ENCODE assay signal across 12 cellular contexts in genomic region chr12:124563809-124564208, GRCh38. TPM values are rescaled to one million over a fixed set of nuclear protein-coding genes. Genes with fewer than 3 reads are reported as not detected.
DNase-seq lines count a peak whose midpoint lies in the region; ATAC-seq, FAIRE-seq and TF ChIP-seq lines count a peak whose summit lies in the region.
"Had no signal": no experiment of that assay in that cellular context is flagged by ENCODE, and none has a peak within 500 bp of the region (broad histone marks: within the 10 kb centered on the region; RNA-seq: fewer than 3 reads in every experiment).

No MANE protein-coding gene starts in this region.

- intact Hi-C loops in right cardiac atrium (cut with DNase I): loop anchor here (5.0 to 10.0 kb wide), 5 partner anchors 37 to 201 kb away; no protein-coding TSS in a partner anchor
- intact Hi-C loops in heart right ventricle (cut with DNase I): loop anchor here in 8 of 10 donors (5.0 to 10.0 kb wide), 10 partner anchors 49 to 509 kb away; no protein-coding TSS in a partner anchor
- intact Hi-C loops in GM12878 (cut with micrococcal nuclease; ENCODE audit: unreplicated experiment): loop anchor here (10.0 kb wide), 1 partner anchor 351 kb away; the partner anchor contains the start of gene UBC
- intact Hi-C loops in uterus (cut with DNase I; ENCODE audit: low total_unique reads): loop anchor here (10.0 kb wide), 1 partner anchor 201 kb away; no protein-coding TSS in a partner anchor
- intact Hi-C loops in posterior vena cava (cut with DNase I): loop anchor here (1.0 to 10.0 kb wide), 4 partner anchors 34 to 527 kb away; no protein-coding TSS in a partner anchor
- intact Hi-C loops in activated T-helper 2 cell treated with anti-CD3 and anti-CD28 coated beads, Interferon-gamma antibody, Interleukin-2, Interleukin-4, amounts not matched to agents 10 μg/mL and 5 μg/mL and 100 μg/mL, durations not matched to agents 14 hours and 24 hours and 36 hours (cut with micrococcal nuclease): loop anchor here (10.0 kb wide), 1 partner anchor 179 kb away; no protein-coding TSS in a partner anchor

- WGBS in right cardiac atrium: 84% methylated on average over 10 of the region's 10 CpGs
- 91 to 93% methylated on average over 10 of the region's 10 CpGs for WGBS in heart right ventricle, 2 donors
- WGBS in GM12878 (ENCODE audit: insufficient coverage, insufficient replicate concordance, low lambda C conversion rate, missing lambda C conversion rate): 94% methylated on average over 10 of the region's 10 CpGs

- peaks cover 85% of the 10 kb centered on the region for H3K79me2 ChIP-seq in GM12878 (ENCODE audit: control insufficient read depth, insufficient read depth, low read length)

- H3K9ac ChIP-seq in GM12878 (ENCODE audit: control insufficient read depth, insufficient read depth, low read length) (peak overlapping the region; percentile 46; the same call in 1 of the 2 replicates), muscle layer of colon (ENCODE audit: low read length) (no peak overlapping the region)

- H3K4me1 ChIP-seq in right cardiac atrium (ENCODE audit: control insufficient read depth, insufficient read depth, low read length): peaks cover 4% of the 10 kb centered on the region
- H3K4me1 ChIP-seq in heart right ventricle: peaks cover 15 to 81% (median 67%) of the 10 kb centered on the region in 9 donors
- H3K4me1 ChIP-seq in GM12878 (ENCODE audit: control insufficient read depth, insufficient read depth, low read length): peaks cover 33% of the 10 kb centered on the region
- peaks cover 62% of the 10 kb centered on the region for H3K4me1 ChIP-seq in muscle layer of colon (ENCODE audit: insufficient read depth, low read length)
- H3K4me1 ChIP-seq in uterus: peaks cover 0 to 16% of the 10 kb centered on the region in 2 donors

- BruUV-seq in GM12878 (replicated peaks; lab: Mats Ljungman, UMichigan): TSS peak; percentile 40

- no peak for TF ChIP-seq POLR2A in GM12878 (IDR thresholded peaks at IDR 0.05; ENCODE audit: low read depth, low read length)
- TF ChIP-seq POLR2A in uterus (IDR thresholded peaks at IDR 0.05): no peak

- DNase-seq in right cardiac atrium: no peak
- no peak for DNase-seq in heart right ventricle
- DNase-seq in GM12878 (ENCODE audit: low read depth, low spot score): no peak
- DNase-seq in uterus: no peak
- DNase-seq in posterior vena cava (ENCODE audit: low spot score): no peak
- no peak for DNase-seq in activated T-helper 2 cell treated with anti-CD3 and anti-CD28 coated beads, Interferon-gamma antibody, Interleukin-2, Interleukin-4, amounts not matched to agents 10 μg/mL and 5 μg/mL and 100 μg/mL, durations not matched to agents 14 hours and 24 hours and 36 hours (ENCODE audit: low spot score)
- no peak for DNase-seq in osteocyte (ENCODE audit: extremely low spot score, unreplicated experiment)
- DNase-seq: activated naive CD4-positive, alpha-beta T cell treated with anti-CD3 and anti-CD28 coated beads, Interleukin-2, amount 10 ng/mL, durations not matched to agents 7 days and 5 days; cerebellar nuclear complex had no signal

- SMC1A ChIA-PET in GM12878 (lab: Charles Lee; ENCODE audit: uncharacterized antibody, unreplicated experiment): interaction anchor here (1.2 to 7.0 kb wide), 5 partner anchors 11 to 217 kb away, joined by 3 to 48 read pairs (median 4); no protein-coding TSS in a partner anchor

- H3K36me3 ChIP-seq in heart right ventricle (peaks cover 0 to 11% (median 0%) of the 10 kb centered on the region in 9 donors), GM12878 (ENCODE audit: control insufficient read depth in 2 of 2, insufficient read depth in 2 of 2, low read length in 1 of 2) (no peaks in the 10 kb centered on the region; a peak in 3 of 4 replicates), muscle layer of colon (ENCODE audit: insufficient read depth, low read length) (no peaks in the 10 kb centered on the region), uterus (no peaks in the 10 kb centered on the region)

- CTCF ChIA-PET in GM12878 (lab: Yijun Ruan, JAX): interaction anchor here (0.9 to 1.5 kb wide), 7 partner anchors 9 to 202 kb away, joined by 3 to 5 read pairs (median 3); no protein-coding TSS in a partner anchor

- POLR2A ChIA-PET in GM12878 (lab: Charles Lee): interaction anchor here (1.9 to 4.6 kb wide), 2 partner anchors 12 to 19 kb away, joined by 5 to 31 read pairs; no protein-coding TSS in a partner anchor

- no peaks in the 10 kb centered on the region for H3K36me3 Mint-ChIP-seq in activated T-helper 2 cell treated with anti-CD3 and anti-CD28 coated beads, Interferon-gamma antibody, Interleukin-2, Interleukin-4, amounts not matched to agents 10 μg/mL and 5 μg/mL and 100 μg/mL, durations not matched to agents 14 hours and 24 hours and 36 hours (ENCODE audit: low read depth)
- H3K36me3 Mint-ChIP-seq in osteocyte (ENCODE audit: unreplicated experiment): no peaks in the 10 kb centered on the region

- H3K4me2 ChIP-seq in GM12878 (ENCODE audit: control insufficient read depth, insufficient read depth): peak overlapping the region; percentile 81

- no peaks in the 10 kb centered on the region; the same call in 1 of the 2 replicates for H4K20me1 ChIP-seq in GM12878 (ENCODE audit: control insufficient read depth, insufficient read depth)

- peak overlapping the region; percentile 10 for H3K27ac ChIP-seq in right cardiac atrium (ENCODE audit: low read length)
- peak overlapping the region in 1 of 10 donors; percentile 28 for H3K27ac ChIP-seq in heart right ventricle
- H3K27ac ChIP-seq in GM12878 (ENCODE audit: control insufficient read depth, insufficient read depth): peak overlapping the region; percentile 51
- peak overlapping the region; percentile 64 for H3K27ac ChIP-seq in muscle layer of colon (ENCODE audit: low read depth, low read length)
- peak overlapping the region; percentile 32 to 39 for H3K27ac ChIP-seq in uterus
- H3K27ac ChIP-seq: SK-N-MC had no signal

- no peak overlapping the region for H3K4me3 Mint-ChIP-seq in activated T-helper 2 cell treated with anti-CD3 and anti-CD28 coated beads, Interferon-gamma antibody, Interleukin-2, Interleukin-4, amounts not matched to agents 10 μg/mL and 5 μg/mL and 100 μg/mL, durations not matched to agents 14 hours and 24 hours and 36 hours (ENCODE audit: low read depth)
- H3K4me3 Mint-ChIP-seq in osteocyte (ENCODE audit: unreplicated experiment): no peak overlapping the region
- H3K4me3 Mint-ChIP-seq: activated naive CD4-positive, alpha-beta T cell treated with anti-CD3 and anti-CD28 coated beads, Interleukin-2, amount 10 ng/mL, durations not matched to agents 7 days and 5 days had no signal

- RAD21 ChIA-PET in GM12878 (lab: Charles Lee; ENCODE audit: unreplicated experiment): interaction anchor here (0.7 to 6.0 kb wide), 7 partner anchors 12 to 207 kb away, joined by 3 to 37 read pairs (median 5); no protein-coding TSS in a partner anchor

- no peak overlapping the region for H3K27ac Mint-ChIP-seq in activated T-helper 2 cell treated with anti-CD3 and anti-CD28 coated beads, Interferon-gamma antibody, Interleukin-2, Interleukin-4, amounts not matched to agents 10 μg/mL and 5 μg/mL and 100 μg/mL, durations not matched to agents 14 hours and 24 hours and 36 hours
- H3K27ac Mint-ChIP-seq in osteocyte (ENCODE audit: unreplicated experiment): no peak overlapping the region
- H3K27ac Mint-ChIP-seq: activated naive CD4-positive, alpha-beta T cell treated with anti-CD3 and anti-CD28 coated beads, Interleukin-2, amount 10 ng/mL, durations not matched to agents 7 days and 5 days had no signal

- TF ChIP-seq CTCF in heart right ventricle (IDR thresholded peaks at IDR 0.05) (no peak), GM12878 (IDR thresholded peaks at IDR 0.05 in 2 of 3, conservative IDR thresholded peaks at IDR 0.05 in 1 of 3; ENCODE audit: control insufficient read depth in 2 of 3, extremely low read depth in 1 of 3, insufficient read depth in 1 of 3, low read depth in 3 of 3, low read length in 3 of 3) (no peak), uterus (IDR thresholded peaks at IDR 0.05) (no peak), osteocyte (IDR thresholded peaks at IDR 0.05) (no peak)

- ATAC-seq in right cardiac atrium: no peak
- ATAC-seq in heart right ventricle: no peak
- no peak for ATAC-seq in GM12878
- ATAC-seq: left lobe of liver had no signal

- H3K9me3 Mint-ChIP-seq in activated T-helper 2 cell treated with anti-CD3 and anti-CD28 coated beads, Interferon-gamma antibody, Interleukin-2, Interleukin-4, amounts not matched to agents 10 μg/mL and 5 μg/mL and 100 μg/mL, durations not matched to agents 14 hours and 24 hours and 36 hours: no peaks in the 10 kb centered on the region
- H3K9me3 Mint-ChIP-seq in osteocyte (ENCODE audit: unreplicated experiment): no peaks in the 10 kb centered on the region

- no peaks in the 10 kb centered on the region for H3K27me3 ChIP-seq in right cardiac atrium (ENCODE audit: control insufficient read depth, insufficient read depth)
- H3K27me3 ChIP-seq in heart right ventricle: no peaks in the 10 kb centered on the region
- no peaks in the 10 kb centered on the region for H3K27me3 ChIP-seq in GM12878 (replicated peaks in 1 of 2; ENCODE audit: control insufficient read depth in 2 of 2, insufficient read depth in 2 of 2, low read length in 1 of 2)
- H3K27me3 ChIP-seq in muscle layer of colon (ENCODE audit: control insufficient read depth in 1 of 2, insufficient read depth in 2 of 2, low read length in 2 of 2): no peaks in the 10 kb centered on the region
- no peaks in the 10 kb centered on the region for H3K27me3 ChIP-seq in uterus

- H3K4me3 ChIP-seq in right cardiac atrium (ENCODE audit: low read length) (no peak overlapping the region), heart right ventricle (no peak overlapping the region), GM12878 (peak overlapping the region; percentile 82), muscle layer of colon (ENCODE audit: low read depth in 1 of 2, low read length in 2 of 2) (no peak overlapping the region), uterus (no peak overlapping the region)

- no peak overlapping the region for H2AFZ ChIP-seq in GM12878 (ENCODE audit: control insufficient read depth, low read depth, low read length)

- peaks cover 12% of the 10 kb centered on the region for H3K4me1 Mint-ChIP-seq in activated T-helper 2 cell treated with anti-CD3 and anti-CD28 coated beads, Interferon-gamma antibody, Interleukin-2, Interleukin-4, amounts not matched to agents 10 μg/mL and 5 μg/mL and 100 μg/mL, durations not matched to agents 14 hours and 24 hours and 36 hours (ENCODE audit: low read depth)
- peaks cover 62% of the 10 kb centered on the region for H3K4me1 Mint-ChIP-seq in osteocyte (ENCODE audit: unreplicated experiment)

- H3K27me3 Mint-ChIP-seq in activated T-helper 2 cell treated with anti-CD3 and anti-CD28 coated beads, Interferon-gamma antibody, Interleukin-2, Interleukin-4, amounts not matched to agents 10 μg/mL and 5 μg/mL and 100 μg/mL, durations not matched to agents 14 hours and 24 hours and 36 hours (ENCODE audit: low read depth): no peaks in the 10 kb centered on the region
- H3K27me3 Mint-ChIP-seq in osteocyte (ENCODE audit: unreplicated experiment): no peaks in the 10 kb centered on the region

- H3K9me3 ChIP-seq in right cardiac atrium (ENCODE audit: control insufficient read depth, low read length) (no peaks in the 10 kb centered on the region), heart right ventricle (peaks cover 0 to 6% (median 0%) of the 10 kb centered on the region in 11 donors), GM12878 (replicated peaks; ENCODE audit: control insufficient read depth, insufficient read depth, low read length) (no peaks in the 10 kb centered on the region; the same call in 2 of the 3 replicates), muscle layer of colon (ENCODE audit: low read length) (no peaks in the 10 kb centered on the region), uterus (no peaks in the 10 kb centered on the region)

- TF ChIP-seq EP300 in GM12878 (IDR thresholded peaks at IDR 0.05; ENCODE audit: borderline replicate concordance in 1 of 2, control insufficient read depth in 1 of 2, low read depth in 2 of 2, low read length in 2 of 2): no peak

- no peak for TF ChIP-seq RAD21 in GM12878 (IDR thresholded peaks at IDR 0.05; ENCODE audit: insufficient read depth, low read depth, low read length)

- in situ Hi-C loops in GM12878 (cut with MboI): no loop called here

- no peak for FAIRE-seq in GM12878 (lab: Jason Lieb, UNC)

RNA-seq across cellular contexts. Expression of gene NCOR2, which starts 3.6 kb away (rescaled TPM):
- total RNA-seq in right cardiac atrium: 100 to 1,000 TPM; 137 to 166 (median 146) TPM
- 66.4 TPM for polyA plus RNA-seq in right cardiac atrium
- total RNA-seq in heart right ventricle: 100 to 1,000 TPM; 118 to 200 (median 136) TPM
- polyA plus RNA-seq in heart right ventricle: 10 to 100 TPM; 46.9 to 74.0 TPM
- total RNA-seq in GM12878 (2013; cell fraction: nucleolus; rRNA removed): 166 and 195 TPM in 2 replicates
- total RNA-seq in GM12878 (2014; rRNA removed): 12.8 and 18.6 TPM in 2 replicates
- total RNA-seq in GM12878 (2014; rRNA removed; fragmentation: Illumina TruSeq; extraction: Trizol): 7.2 and 8.6 TPM in 2 replicates
- total RNA-seq in GM12878 (2021): 164 and 179 TPM in 2 replicates
- 25.4 TPM for polyA plus RNA-seq in GM12878 (2011; ENCODE audit: low read depth)
- polyA plus RNA-seq in GM12878 (2011; rRNA removed): 2.6 and 4.2 TPM in 2 replicates
- 6.2 and 8.2 TPM in 2 replicates for polyA plus RNA-seq in GM12878 (2011; cell fraction: cytosol; rRNA removed)
- 44.5 and 72.5 TPM in 2 replicates for polyA plus RNA-seq in GM12878 (2011; cell fraction: nucleus; rRNA removed)
- polyA plus RNA-seq in GM12878 (2012): 79.0 and 103 TPM in 2 replicates
- polyA plus RNA-seq in GM12878 (2014; fragmentation: Illumina TruSeq; extraction: Trizol): 10.2 and 17.4 TPM in 2 replicates
- polyA plus RNA-seq in GM12878 (2014; fragmentation: Nextera tagmentation; extraction: Ambion mirVana): under 1 TPM; 0.43 to 0.60 TPM
- 41.1 and 63.1 TPM in 2 replicates for polyA plus RNA-seq in GM12878 (2014; rRNA removed)
- polyA plus RNA-seq in GM12878 (2016; fragmentation: Nextera tagmentation; extraction: Ambion mirVana): 10 to 100 TPM; 12.7 to 17.1 TPM
- polyA minus RNA-seq in GM12878 (2011; rRNA and poly(A)+ RNA removed): 33.4 and 33.8 TPM in 2 replicates
- 26.9 and 42.9 TPM in 2 replicates for polyA minus RNA-seq in GM12878 (2011; cell fraction: cytosol; rRNA and poly(A)+ RNA removed)
- 23.1 and 47.3 TPM in 2 replicates for polyA minus RNA-seq in GM12878 (2011; cell fraction: nucleus; rRNA and poly(A)+ RNA removed)
- 100 to 1,000 TPM in 2 of 4 donors, 10 to 100 TPM in 2; 65.1 to 436 (median 102) TPM for total RNA-seq in uterus
- 100 to 1,000 TPM; 210 to 279 TPM for total RNA-seq in posterior vena cava
- 109 and 119 TPM in 2 replicates for total RNA-seq in activated T-helper 2 cell treated with anti-CD3 and anti-CD28 coated beads, Interferon-gamma antibody, Interleukin-2, Interleukin-4, amounts not matched to agents 10 μg/mL and 5 μg/mL and 100 μg/mL, durations not matched to agents 14 hours and 24 hours and 36 hours
- 362 and 381 TPM in 2 replicates for total RNA-seq in osteocyte
